18 cellular contexts compared by ENCODE assay signal in genomic region chr16:3582276-3583165, GRCh38. TPM values are rescaled to one million over a fixed set of nuclear protein-coding genes. Genes with fewer than 3 reads are reported as not detected.
DNase-seq lines count a peak whose midpoint lies in the region; ATAC-seq and TF ChIP-seq lines count a peak whose summit lies in the region.
"Had no signal": no experiment of that assay in that cellular context is flagged by ENCODE, and none has a peak within 500 bp of the region (broad histone marks: within the 10 kb centered on the region; RNA-seq: fewer than 3 reads in every experiment).

No MANE protein-coding gene starts in this region.

- H2AFZ ChIP-seq in OCI-LY7 (ENCODE audit: low read length) = no peak overlapping the region
- H2AFZ ChIP-seq: GM23248 had no signal

- TF ChIP-seq CTCF in OCI-LY7 (conservative IDR thresholded peaks at IDR 0.05; ENCODE audit: low read length) = no peak

- H3K4me3 ChIP-seq in H7 (ENCODE audit: insufficient read depth, low read depth, low read length) (no peak overlapping the region), OCI-LY7 (ENCODE audit: low read depth, low read length, poor library complexity, severe bottlenecking) (no peak overlapping the region)
- H3K4me3 ChIP-seq: BLaER1, GM23248 had no signal

- BruUV-seq in OCI-LY7 (replicated peaks; lab: Mats Ljungman, UMichigan) = no TSS peak

- H3K27ac ChIP-seq in OCI-LY7 (ENCODE audit: low read depth, low read length, poor library complexity, severe bottlenecking) (peak overlapping the region; percentile 19), temporal lobe (ENCODE audit: low read depth, low read length) (peak overlapping the region; percentile 50)
- H3K27ac ChIP-seq: BLaER1, GM23248, HL-60 had no signal

- no peaks in the 10 kb centered on the region for H4K20me1 ChIP-seq in OCI-LY7 (ENCODE audit: insufficient read depth, low read length)

- H3K9me2 ChIP-seq in OCI-LY7 (ENCODE audit: insufficient read depth, low read length) = no peaks in the 10 kb centered on the region

- ATAC-seq in Right ventricle myocardium superior (ENCODE audit: poor library complexity) (no peak), left cardiac atrium (no peak), GM18909 (IDR thresholded peaks at IDR 0.05; ENCODE audit: poor library complexity, unreplicated experiment) (no peak), HG02588 (IDR thresholded peaks at IDR 0.05; ENCODE audit: unreplicated experiment) (no peak)
- ATAC-seq: CD8-positive, alpha-beta T cell had no signal

- intact Hi-C loops in Right ventricle myocardium superior (cut with DNase I) = no loop called here
- intact Hi-C loops in left cardiac atrium (cut with DNase I) = no loop called here
- intact Hi-C loops in OCI-LY7 (cut with micrococcal nuclease; ENCODE audit: unreplicated experiment) = no loop called here

- H3K79me2 ChIP-seq in OCI-LY7 (ENCODE audit: insufficient read depth, low read depth, low read length) = peaks cover 22% of the 10 kb centered on the region; the same call in 1 of the 2 replicates

- no peaks in the 10 kb centered on the region for H3K9me3 ChIP-seq in OCI-LY7 (ENCODE audit: low read length)
- H3K9me3 ChIP-seq: BLaER1 had no signal

- H3K36me3 ChIP-seq in H7 (replicated peaks; ENCODE audit: control insufficient read depth, insufficient read depth, low read length) = peaks cover 4% of the 10 kb centered on the region
- H3K36me3 ChIP-seq in OCI-LY7 (ENCODE audit: insufficient read depth, low read length) = peaks cover 49% of the 10 kb centered on the region

- POLR2A ChIA-PET in OCI-LY7 (lab: Charles Lee) = interaction anchor here (1.0 kb wide), 1 partner anchor 40 kb away, joined by 4 read pairs; no protein-coding TSS in a partner anchor

- peaks cover 64% of the 10 kb centered on the region for H3K4me1 ChIP-seq in OCI-LY7 (ENCODE audit: insufficient read depth, low read length, poor library complexity, severe bottlenecking)

- DNase-seq in Right ventricle myocardium superior (peak; percentile 26), left cardiac atrium (no peak), H7 (peak; percentile 42), OCI-LY7 (ENCODE audit: low spot score) (no peak)
- DNase-seq: 8988T; Calu3; CD8-positive, alpha-beta T cell; DMS79 treated with DMSO at 0.1 percent for 48 hours; GF-D8; GM23248; HCEC 1CT; IMR-90 had no signal

- H3K4me2 ChIP-seq in OCI-LY7 (ENCODE audit: low read length) = no peak overlapping the region

- CTCF ChIA-PET in OCI-LY7 (lab: Charles Lee; ENCODE audit: unreplicated experiment) = no interaction called here

- no peaks in the 10 kb centered on the region for H3K27me3 ChIP-seq in H7 (ENCODE audit: control insufficient read depth, insufficient read depth, low read length)
- H3K27me3 ChIP-seq: BLaER1 had no signal

RNA-seq across cellular contexts. Expression of gene NLRC3, which starts 5.3 kb away (rescaled TPM):
- total RNA-seq in Right ventricle myocardium superior (0.89 TPM), left cardiac atrium (1 to 10 TPM in 1 of 2 donors, under 1 TPM in 1; 0.81 to 1.0 TPM), OCI-LY7 (2022) (59.4 and 74.0 TPM in 2 replicates), temporal lobe (0.49 TPM)
- 0.03 and 0.11 TPM in 2 replicates for total RNA-seq in H7 (2014; rRNA removed; shearing (Covaris generic))
- 42.7 and 50.6 TPM in 2 replicates for total RNA-seq in OCI-LY7 (2014; rRNA removed; shearing (Covaris generic))
- total RNA-seq: GM23248, H4, IMR-90 had no signal

RNA-seq across cellular contexts. Expression of gene SLX4, which starts 28.9 kb away (rescaled TPM):
- total RNA-seq in Right ventricle myocardium superior (3.2 TPM), left cardiac atrium (1 to 10 TPM; 2.5 to 2.8 TPM), OCI-LY7 (2022) (35.7 and 40.0 TPM in 2 replicates), temporal lobe (8.6 TPM)
- 8.4 and 11.3 TPM in 2 replicates for total RNA-seq in H7 (2014; rRNA removed; shearing (Covaris generic))
- total RNA-seq in OCI-LY7 (2014; rRNA removed; shearing (Covaris generic)) = 13.2 and 13.7 TPM in 2 replicates

Comparison
In these comparisons a context has a peak if more than half of its experiments do, and no peak if none do; other contexts are left out.
1. DNase-seq: peak in Right ventricle myocardium superior (single experiment) and H7 (single experiment); none in left cardiac atrium (single experiment) and OCI-LY7 (single experiment).
2. RNA of gene NLRC3, which starts 5.3 kb away (total RNA-seq): 42.7 to 74.0 TPM in OCI-LY7; 0.81 to 1.0 TPM in left cardiac atrium, 0.89 TPM in Right ventricle myocardium superior (single experiment), 0.49 TPM in temporal lobe (single experiment) and 0.03 to 0.11 TPM in H7; every median in the first group is over 10 times any median in the second.